Comparison of ENCODE assay signal across 21 cellular contexts in the genomic region with DNA sequence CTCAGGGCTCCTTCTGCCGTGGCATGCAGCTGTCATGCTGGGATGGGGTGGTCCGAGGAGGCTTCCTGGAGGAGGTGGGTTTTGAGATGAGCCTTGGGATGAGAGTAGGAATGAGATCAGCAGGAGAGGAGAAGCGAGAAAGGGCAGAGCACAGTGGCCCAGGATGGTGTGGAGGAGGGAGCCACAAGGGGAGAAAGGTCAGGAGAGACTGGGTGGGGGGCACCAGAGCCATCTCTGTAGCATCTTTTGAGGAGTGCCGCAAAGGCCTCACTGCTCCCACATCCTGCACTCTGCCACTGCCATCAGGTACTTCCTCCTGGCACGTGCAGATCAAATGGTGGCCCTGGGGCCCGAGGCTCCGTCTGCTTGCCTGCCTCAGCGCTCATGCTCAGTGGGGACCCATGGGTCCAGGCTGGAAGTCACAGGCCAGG.
DNase-seq lines count a peak whose midpoint lies in the region; ATAC-seq and TF ChIP-seq lines count a peak whose summit lies in the region.
"Had no signal": no experiment of that assay in that cellular context is flagged by ENCODE, and none has a peak within 500 bp of the region (broad histone marks: within the 10 kb centered on the region; RNA-seq: fewer than 3 reads in every experiment).

No MANE protein-coding gene starts in this region.

- H3K9ac ChIP-seq in colonic mucosa (ENCODE audit: low read depth in 2 of 2, low read length in 2 of 2) = no peak overlapping the region
- no peak overlapping the region for H3K9ac ChIP-seq in neural progenitor cell

- H3K4me1 Mint-ChIP-seq in neural progenitor cell (peaks cover 64% of the 10 kb centered on the region), GM23338 (peaks cover 6% of the 10 kb centered on the region; the same call in 2 of the 3 replicates)
- H3K4me1 Mint-ChIP-seq: activated naive CD8-positive, alpha-beta T cell treated with anti-CD3 and anti-CD28 coated beads, Interleukin-2, amount 50 U/mL, for 24 hours; memory B cell; naive B cell had no signal

- intact Hi-C loops in Right ventricle myocardium inferior (cut with DNase I) = loop anchor here (5.0 kb wide), 1 partner anchor 83 kb away; no protein-coding TSS in a partner anchor
- intact Hi-C loops in colonic mucosa (cut with DNase I) = no loop called here

- H3K4me2 ChIP-seq in neural progenitor cell (no peak overlapping the region), GM23338 (no peak overlapping the region)

- no peak for TF ChIP-seq CTCF in right atrium auricular region (IDR thresholded peaks at IDR 0.05)
- TF ChIP-seq CTCF in colonic mucosa (IDR thresholded peaks at IDR 0.05) = no peak
- TF ChIP-seq CTCF in neural progenitor cell (IDR thresholded peaks at IDR 0.05) = no peak
- TF ChIP-seq CTCF in GM23338 (conservative IDR thresholded peaks at IDR 0.05; ENCODE audit: low read depth in 2 of 2) = no peak

- H3K27me3 ChIP-seq in right atrium auricular region (no peaks in the 10 kb centered on the region), colonic mucosa (no peaks in the 10 kb centered on the region), neural progenitor cell (no peaks in the 10 kb centered on the region), GM23338 (ENCODE audit: insufficient read depth) (no peaks in the 10 kb centered on the region)
- H3K27me3 ChIP-seq: ovary, upper lobe of left lung had no signal

- H3K79me2 ChIP-seq in neural progenitor cell (ENCODE audit: low read depth) (no peaks in the 10 kb centered on the region), GM23338 (replicated peaks; ENCODE audit: insufficient read depth) (no peaks in the 10 kb centered on the region)

- peaks cover 0 to 30% of the 10 kb centered on the region in 2 donors for H3K4me1 ChIP-seq in right atrium auricular region
- H3K4me1 ChIP-seq in colonic mucosa = no peaks in the 10 kb centered on the region
- peaks cover 17% of the 10 kb centered on the region for H3K4me1 ChIP-seq in neural progenitor cell
- H3K4me1 ChIP-seq in GM23338 (ENCODE audit: insufficient read depth) = no peaks in the 10 kb centered on the region

- H3K9me3 Mint-ChIP-seq in neural progenitor cell (peaks cover 11% of the 10 kb centered on the region), GM23338 (no peaks in the 10 kb centered on the region)
- H3K9me3 Mint-ChIP-seq: activated naive CD8-positive, alpha-beta T cell treated with anti-CD3 and anti-CD28 coated beads, Interleukin-2, amount 50 U/mL, for 24 hours; naive B cell had no signal

- H3K27ac ChIP-seq in right atrium auricular region (no peak overlapping the region), colonic mucosa (no peak overlapping the region), neural progenitor cell (no peak overlapping the region), GM23338 (ENCODE audit: low read depth) (no peak overlapping the region)
- H3K27ac ChIP-seq: C4-2B, ovary, upper lobe of left lung had no signal

- H2AFZ ChIP-seq in neural progenitor cell (replicated peaks) = no peak overlapping the region
- H2AFZ ChIP-seq in GM23338 = no peak overlapping the region

- H3K9me3 ChIP-seq in right atrium auricular region = no peaks in the 10 kb centered on the region
- no peaks in the 10 kb centered on the region for H3K9me3 ChIP-seq in colonic mucosa
- H3K9me3 ChIP-seq in neural progenitor cell (ENCODE audit: low read depth) = no peaks in the 10 kb centered on the region
- H3K9me3 ChIP-seq: ovary, upper lobe of left lung had no signal

- no peaks in the 10 kb centered on the region for H3F3A ChIP-seq in neural progenitor cell (ENCODE audit: low read depth)
- no peaks in the 10 kb centered on the region for H3F3A ChIP-seq in GM23338 (replicated peaks; ENCODE audit: low read depth)

- no peaks in the 10 kb centered on the region for H4K20me1 ChIP-seq in neural progenitor cell (ENCODE audit: low read depth)
- no peaks in the 10 kb centered on the region for H4K20me1 ChIP-seq in GM23338 (replicated peaks; ENCODE audit: insufficient read depth)

- H3K27ac Mint-ChIP-seq in neural progenitor cell = peak overlapping the region; percentile 65
- H3K27ac Mint-ChIP-seq in GM23338 = no peak overlapping the region
- H3K27ac Mint-ChIP-seq: activated naive CD8-positive, alpha-beta T cell treated with anti-CD3 and anti-CD28 coated beads, Interleukin-2, amount 50 U/mL, for 24 hours; memory B cell; naive B cell had no signal

- H3K27me3 Mint-ChIP-seq in neural progenitor cell (ENCODE audit: insufficient read depth, low read depth) = peaks cover 26% of the 10 kb centered on the region
- H3K27me3 Mint-ChIP-seq in GM23338 (ENCODE audit: insufficient read depth, low read depth, poor library complexity) = peaks cover 19% of the 10 kb centered on the region
- H3K27me3 Mint-ChIP-seq: activated naive CD8-positive, alpha-beta T cell treated with anti-CD3 and anti-CD28 coated beads, Interleukin-2, amount 50 U/mL, for 24 hours; brain had no signal

- H3K36me3 ChIP-seq in right atrium auricular region (no peaks in the 10 kb centered on the region), colonic mucosa (no peaks in the 10 kb centered on the region), neural progenitor cell (no peaks in the 10 kb centered on the region), GM23338 (ENCODE audit: insufficient read depth) (no peaks in the 10 kb centered on the region)
- H3K36me3 ChIP-seq: ovary, upper lobe of left lung had no signal

- no peak overlapping the region for H3K4me3 ChIP-seq in right atrium auricular region
- no peak overlapping the region for H3K4me3 ChIP-seq in colonic mucosa
- no peak overlapping the region for H3K4me3 ChIP-seq in neural progenitor cell
- no peak overlapping the region for H3K4me3 ChIP-seq in GM23338
- H3K4me3 ChIP-seq: ovary, upper lobe of left lung had no signal

- H3K36me3 Mint-ChIP-seq in neural progenitor cell (peaks cover 4% of the 10 kb centered on the region), GM23338 (ENCODE audit: low read depth) (no peaks in the 10 kb centered on the region; the same call in 2 of the 3 replicates)
- H3K36me3 Mint-ChIP-seq: brain, memory B cell, naive B cell had no signal

- ATAC-seq in Right ventricle myocardium inferior = no peak
- ATAC-seq in GM23338 = no peak
- ATAC-seq: activated CD4-positive, CD25-positive, alpha-beta regulatory T cell treated with anti-CD3 and anti-CD28 coated beads, Interleukin-2, amount 50 U/mL, for 24 hours; activated naive CD8-positive, alpha-beta T cell treated with anti-CD3 and anti-CD28 coated beads, Interleukin-2, amount 50 U/mL, for 24 hours had no signal

- H3K4me3 Mint-ChIP-seq in neural progenitor cell (peak overlapping the region; percentile 35), GM23338 (no peak overlapping the region)
- H3K4me3 Mint-ChIP-seq: activated naive CD8-positive, alpha-beta T cell treated with anti-CD3 and anti-CD28 coated beads, Interleukin-2, amount 50 U/mL, for 24 hours; brain; memory B cell; naive B cell had no signal

- DNase-seq in right atrium auricular region (ENCODE audit: low spot score) (peak; percentile 43), Right ventricle myocardium inferior (ENCODE audit: missing footprints) (no peak), colonic mucosa (peak; percentile 12), neural progenitor cell (ENCODE audit: low spot score) (no peak), DMS153 (lab: John Stamatoyannopoulos, UW) (no peak), H4 (ENCODE audit: low spot score) (no peak), GM23338 (ENCODE audit: low spot score) (no peak), NCI-H774 (lab: John Stamatoyannopoulos, UW) (no peak)
- DNase-seq: activated naive CD8-positive, alpha-beta T cell treated with anti-CD3 and anti-CD28 coated beads, Interleukin-2, amount 50 U/mL, for 24 hours; kidney glomerular epithelial cell; naive B cell; NCI-H1105; NCI-H2029; NCI-H226; SHP77 treated with DMSO at 0.1 percent for 48 hours had no signal

- no peaks in the 10 kb centered on the region for H3K9me2 ChIP-seq in GM23338 (ENCODE audit: insufficient read depth)

TF ChIP-seq in GM23338, 12 proteins besides CTCF, POLR2A, EP300 and RAD21 (continues in another document):
- no peak for TF ChIP-seq JUNB (IDR thresholded peaks at IDR 0.05; ENCODE audit: unreplicated experiment)
- no peak for TF ChIP-seq NANOG (IDR thresholded peaks at IDR 0.05; ENCODE audit: borderline replicate concordance)
- TF ChIP-seq STAT1 (IDR thresholded peaks at IDR 0.05; ENCODE audit: unreplicated experiment) = no peak
- no peak for TF ChIP-seq EZH2 (IDR thresholded peaks at IDR 0.05; ENCODE audit: low read depth, unreplicated experiment)
- TF ChIP-seq CREB1 (CRISPR knock-in tag; IDR thresholded peaks at IDR 0.05; ENCODE audit: low read depth) = no peak
- TF ChIP-seq, protein P1, sequence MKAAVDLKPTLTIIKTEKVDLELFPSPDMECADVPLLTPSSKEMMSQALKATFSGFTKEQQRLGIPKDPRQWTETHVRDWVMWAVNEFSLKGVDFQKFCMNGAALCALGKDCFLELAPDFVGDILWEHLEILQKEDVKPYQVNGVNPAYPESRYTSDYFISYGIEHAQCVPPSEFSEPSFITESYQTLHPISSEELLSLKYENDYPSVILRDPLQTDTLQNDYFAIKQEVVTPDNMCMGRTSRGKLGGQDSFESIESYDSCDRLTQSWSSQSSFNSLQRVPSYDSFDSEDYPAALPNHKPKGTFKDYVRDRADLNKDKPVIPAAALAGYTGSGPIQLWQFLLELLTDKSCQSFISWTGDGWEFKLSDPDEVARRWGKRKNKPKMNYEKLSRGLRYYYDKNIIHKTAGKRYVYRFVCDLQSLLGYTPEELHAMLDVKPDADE (IDR thresholded peaks at IDR 0.05) = no peak

Comparison
In these comparisons a context has a peak if more than half of its experiments do, and no peak if none do; other contexts are left out.
1. DNase-seq: peak in right atrium auricular region (single experiment) and colonic mucosa (single experiment); none in Right ventricle myocardium inferior (single experiment), neural progenitor cell (single experiment), DMS153 (single experiment), H4 (single experiment), GM23338 (single experiment) and NCI-H774 (single experiment).